ENCODE assay signal across 14 cellular contexts in genomic region chrX:39327705-39328104, GRCh38.
A peak's percentile ranks its signal among the peaks of the same experiment; 100 is the strongest.
DNase-seq lines count a peak whose midpoint lies in the region; ATAC-seq and TF ChIP-seq lines count a peak whose summit lies in the region.
"Had no signal": no experiment of that assay in that cellular context is flagged by ENCODE, and none has a peak within 500 bp of the region (broad histone marks: within the 10 kb centered on the region; RNA-seq: fewer than 3 reads in every experiment).

No MANE protein-coding gene starts in this region.

- TF ChIP-seq CTCF in CD4-positive, alpha-beta T cell (IDR thresholded peaks at IDR 0.05), result no peak

- DNase-seq in activated T-cell treated with anti-CD3 and anti-CD28 coated beads, Interleukin-2, amount 50 U/mL, for 24 hours, result no peak
- no peak for DNase-seq in activated T-cell treated with anti-CD3 and anti-CD28 coated beads for 4 hours
- no peak for DNase-seq in CD4-positive, alpha-beta T cell
- no peak for DNase-seq in GDM1 (lab: John Stamatoyannopoulos, UW)
- DNase-seq in NK-92 (lab: John Stamatoyannopoulos, UW; ENCODE audit: unreplicated experiment), result no peak
- DNase-seq: H7, KBM-7, NCI-H146, NCI-H2227 treated with DMSO at 0.1 percent for 48 hours, NCI-H69, PC-9 had no signal

- H3K9me3 ChIP-seq in CD4-positive, alpha-beta T cell (ENCODE audit: control insufficient read depth, low read length), result no peaks in the 10 kb centered on the region
- H3K9me3 ChIP-seq: A549 had no signal

- peaks cover 11% of the 10 kb centered on the region for H3K9me3 Mint-ChIP-seq in activated T-cell treated with anti-CD3 and anti-CD28 coated beads, Interleukin-2, amount 50 U/mL, for 24 hours
- peaks cover 2% of the 10 kb centered on the region for H3K9me3 Mint-ChIP-seq in CD4-positive, alpha-beta T cell
- H3K9me3 Mint-ChIP-seq in activated T-helper 17 cell treated with anti-CD3 and anti-CD28 coated beads, Interleukin-2, amount 50 U/mL, for 72 hours, result peaks cover 6% of the 10 kb centered on the region
- no peaks in the 10 kb centered on the region for H3K9me3 Mint-ChIP-seq in stimulated activated memory B cell treated with anti-CD40 and anti-IgM and Interleukin-4, amounts not matched to agents 10 μg/mL and 1 μg/mL and 100 μg/mL, for 72 hours

- intact Hi-C loops in CD4-positive, alpha-beta T cell (cut with DNase I, micrococcal nuclease), result loop anchor here (2.0 to 10.0 kb wide), 2 partner anchors 19 to 1997 kb away; no protein-coding TSS in a partner anchor

- peak overlapping the region; percentile 36 for H3K27ac ChIP-seq in CD4-positive, alpha-beta T cell (ENCODE audit: low read depth, low read length)
- H3K27ac ChIP-seq: A549, PC-9 had no signal

- H3K27ac Mint-ChIP-seq in activated T-cell treated with anti-CD3 and anti-CD28 coated beads, Interleukin-2, amount 50 U/mL, for 24 hours, result peak overlapping the region; percentile 91
- peak overlapping the region; percentile 94 for H3K27ac Mint-ChIP-seq in CD4-positive, alpha-beta T cell
- H3K27ac Mint-ChIP-seq in activated T-helper 17 cell treated with anti-CD3 and anti-CD28 coated beads, Interleukin-2, amount 50 U/mL, for 72 hours, result peak overlapping the region; percentile 86
- peak overlapping the region; percentile 52 for H3K27ac Mint-ChIP-seq in stimulated activated memory B cell treated with anti-CD40 and anti-IgM and Interleukin-4, amounts not matched to agents 10 μg/mL and 1 μg/mL and 100 μg/mL, for 72 hours

- peaks cover 31% of the 10 kb centered on the region for H3K27me3 Mint-ChIP-seq in activated T-cell treated with anti-CD3 and anti-CD28 coated beads, Interleukin-2, amount 50 U/mL, for 24 hours
- no peaks in the 10 kb centered on the region for H3K27me3 Mint-ChIP-seq in CD4-positive, alpha-beta T cell
- H3K27me3 Mint-ChIP-seq in activated T-helper 17 cell treated with anti-CD3 and anti-CD28 coated beads, Interleukin-2, amount 50 U/mL, for 72 hours, result no peaks in the 10 kb centered on the region
- peaks cover 27% of the 10 kb centered on the region for H3K27me3 Mint-ChIP-seq in stimulated activated memory B cell treated with anti-CD40 and anti-IgM and Interleukin-4, amounts not matched to agents 10 μg/mL and 1 μg/mL and 100 μg/mL, for 72 hours

- POLR2A ChIA-PET in CD4-positive, alpha-beta T cell (lab: Charles Lee), result interaction anchor here (1.0 kb wide), 4 partner anchors 9 to 19 kb away, joined by 3 to 5 read pairs (median 3); no protein-coding TSS in a partner anchor

- peaks cover 28% of the 10 kb centered on the region for H3K36me3 Mint-ChIP-seq in activated T-cell treated with anti-CD3 and anti-CD28 coated beads, Interleukin-2, amount 50 U/mL, for 24 hours (ENCODE audit: low read depth)
- H3K36me3 Mint-ChIP-seq in CD4-positive, alpha-beta T cell (ENCODE audit: low read depth), result no peaks in the 10 kb centered on the region
- H3K36me3 Mint-ChIP-seq in activated T-helper 17 cell treated with anti-CD3 and anti-CD28 coated beads, Interleukin-2, amount 50 U/mL, for 72 hours (ENCODE audit: low read depth), result peaks cover 36% of the 10 kb centered on the region
- H3K36me3 Mint-ChIP-seq in stimulated activated memory B cell treated with anti-CD40 and anti-IgM and Interleukin-4, amounts not matched to agents 10 μg/mL and 1 μg/mL and 100 μg/mL, for 72 hours, result no peaks in the 10 kb centered on the region

- H3K4me3 Mint-ChIP-seq in activated T-cell treated with anti-CD3 and anti-CD28 coated beads, Interleukin-2, amount 50 U/mL, for 24 hours, result peak overlapping the region; percentile 73
- no peak overlapping the region for H3K4me3 Mint-ChIP-seq in CD4-positive, alpha-beta T cell
- H3K4me3 Mint-ChIP-seq in activated T-helper 17 cell treated with anti-CD3 and anti-CD28 coated beads, Interleukin-2, amount 50 U/mL, for 72 hours, result peak overlapping the region; percentile 86
- no peak overlapping the region for H3K4me3 Mint-ChIP-seq in stimulated activated memory B cell treated with anti-CD40 and anti-IgM and Interleukin-4, amounts not matched to agents 10 μg/mL and 1 μg/mL and 100 μg/mL, for 72 hours

- CTCF ChIA-PET in CD4-positive, alpha-beta T cell (lab: Charles Lee), result no interaction called here

- H3K4me1 Mint-ChIP-seq in activated T-cell treated with anti-CD3 and anti-CD28 coated beads, Interleukin-2, amount 50 U/mL, for 24 hours (ENCODE audit: low read depth), result peaks cover 69% of the 10 kb centered on the region
- peaks cover 65% of the 10 kb centered on the region for H3K4me1 Mint-ChIP-seq in CD4-positive, alpha-beta T cell (ENCODE audit: low read depth)
- H3K4me1 Mint-ChIP-seq in activated T-helper 17 cell treated with anti-CD3 and anti-CD28 coated beads, Interleukin-2, amount 50 U/mL, for 72 hours, result peaks cover 44% of the 10 kb centered on the region
- H3K4me1 Mint-ChIP-seq in stimulated activated memory B cell treated with anti-CD40 and anti-IgM and Interleukin-4, amounts not matched to agents 10 μg/mL and 1 μg/mL and 100 μg/mL, for 72 hours, result peaks cover 29% of the 10 kb centered on the region

- no peak for ATAC-seq in CD4-positive, alpha-beta T cell (ENCODE audit: poor library complexity)
- ATAC-seq in activated T-helper 17 cell treated with anti-CD3 and anti-CD28 coated beads, Interleukin-2, amount 50 U/mL, for 72 hours (replicated peaks), result no peak
- ATAC-seq in stimulated activated memory B cell treated with anti-CD40 and anti-IgM and Interleukin-4, amounts not matched to agents 10 μg/mL and 1 μg/mL and 100 μg/mL, for 72 hours, result no peak
- ATAC-seq: A549 had no signal

- H3K27me3 ChIP-seq in CD4-positive, alpha-beta T cell (ENCODE audit: control insufficient read depth, insufficient read depth, low read length), result no peaks in the 10 kb centered on the region

Comparison
In these comparisons a context has a peak if more than half of its experiments do, and no peak if none do; other contexts are left out.
1. H3K4me3 Mint-ChIP-seq: peak in activated T-cell treated with anti-CD3 and anti-CD28 coated beads, Interleukin-2, amount 50 U/mL, for 24 hours (single experiment) and activated T-helper 17 cell treated with anti-CD3 and anti-CD28 coated beads, Interleukin-2, amount 50 U/mL, for 72 hours (single experiment); none in CD4-positive, alpha-beta T cell (single experiment) and stimulated activated memory B cell treated with anti-CD40 and anti-IgM and Interleukin-4, amounts not matched to agents 10 μg/mL and 1 μg/mL and 100 μg/mL, for 72 hours (single experiment).
2. Peak in every context shown above with its lines, with median percentiles within 50 percentile points of each other: H3K27ac Mint-ChIP-seq.